Comparison of ENCODE assay signal across 26 cellular contexts in the genomic region with DNA sequence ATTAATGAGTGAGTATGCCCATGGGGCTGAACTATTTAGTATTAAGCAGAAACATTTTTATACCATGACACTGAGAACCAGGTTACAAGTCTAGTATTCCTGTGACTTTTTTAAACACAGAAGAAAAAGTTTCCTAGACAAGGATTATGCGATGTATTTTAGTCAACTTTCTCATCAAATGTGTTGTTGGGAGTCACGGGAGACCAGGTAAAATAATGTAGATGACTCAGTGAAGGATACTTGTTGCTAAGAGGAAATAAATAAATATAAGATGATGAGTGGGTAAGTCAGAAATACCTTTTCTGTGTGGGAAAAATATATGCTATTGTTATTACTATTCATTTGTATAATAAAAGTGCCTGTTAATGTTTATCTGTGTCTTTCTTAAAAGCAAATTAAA. TPM values are rescaled to one million over a fixed set of nuclear protein-coding genes. Genes with fewer than 3 reads are reported as not detected.
DNase-seq lines count a peak whose midpoint lies in the region; ATAC-seq, FAIRE-seq and TF ChIP-seq lines count a peak whose summit lies in the region.
"Had no signal": no experiment of that assay in that cellular context is flagged by ENCODE, and none has a peak within 500 bp of the region (broad histone marks: within the 10 kb centered on the region; RNA-seq: fewer than 3 reads in every experiment).

No MANE protein-coding gene starts in this region.

- H3K27me3 Mint-ChIP-seq in immature natural killer cell (ENCODE audit: low read depth in 3 of 3), result no peaks in the 10 kb centered on the region

- no peak overlapping the region for H3K27ac Mint-ChIP-seq in immature natural killer cell
- H3K27ac Mint-ChIP-seq: CD8-positive, alpha-beta T cell; GM23338 had no signal

- no peaks in the 10 kb centered on the region for H3K36me3 Mint-ChIP-seq in immature natural killer cell

- TF ChIP-seq CTCF in bronchial epithelial cell (IDR thresholded peaks at IDR 0.05; ENCODE audit: insufficient read depth, low read length, severe bottlenecking), result no peak

- H3K4me3 ChIP-seq in bronchial epithelial cell (ENCODE audit: low read depth, low read length), result no peak overlapping the region
- H3K4me3 ChIP-seq: GM23338 had no signal

- H3K9me3 Mint-ChIP-seq in immature natural killer cell, result no peaks in the 10 kb centered on the region
- H3K9me3 Mint-ChIP-seq: CD8-positive, alpha-beta T cell; GM23338 had no signal

- H3K36me3 ChIP-seq in bronchial epithelial cell (ENCODE audit: control insufficient read depth, insufficient read depth, low read length), result no peaks in the 10 kb centered on the region

- no peak for FAIRE-seq in bronchial epithelial cell (lab: Jason Lieb, UNC)
- FAIRE-seq: HTR-8/SVneo had no signal

- peaks cover 29 to 37% of the 10 kb centered on the region in 2 donors for H3K4me1 Mint-ChIP-seq in immature natural killer cell

- ATAC-seq in HG03280 (IDR thresholded peaks at IDR 0.05; ENCODE audit: unreplicated experiment), result no peak
- ATAC-seq in GM18870 (IDR thresholded peaks at IDR 0.05; ENCODE audit: unreplicated experiment), result no peak
- ATAC-seq: CD8-positive, alpha-beta T cell; GM23338 had no signal

- no peaks in the 10 kb centered on the region for H3K27me3 ChIP-seq in bronchial epithelial cell (ENCODE audit: control insufficient read depth, insufficient read depth, low read length)

- DNase-seq in DMS53 (lab: John Stamatoyannopoulos, UW), result peak; percentile 6
- DNase-seq in DMS53 treated with DMSO at 0.1 percent for 48 hours (lab: John Stamatoyannopoulos, UW; ENCODE audit: unreplicated experiment), result no peak
- peak; percentile 37 for DNase-seq in M059J (ENCODE audit: low read depth)
- DNase-seq in bronchial epithelial cell (ENCODE audit: low read depth), result peak; percentile 73
- peak; percentile 79 for DNase-seq in kidney tubule cell (ENCODE audit: low spot score)
- no peak for DNase-seq in immature natural killer cell
- DNase-seq: AML-193; C1 segment of cervical spinal cord; Calu3; CD8-positive, alpha-beta T cell; DMS153; HCEC 1CT; KG1; NCI-H1092 treated with DMSO at 0.1 percent for 48 hours; NCI-H1436 treated with DMSO at 0.1 percent for 48 hours; NCI-H1930; NCI-H510A; NCI-H748 treated with DMSO at 0.1 percent for 48 hours; OCI-M1; RPMI8226; SHP77 treated with DMSO at 0.1 percent for 48 hours; SK-N-SH had no signal

- no peak overlapping the region for H3K4me3 Mint-ChIP-seq in immature natural killer cell
- H3K4me3 Mint-ChIP-seq: CD8-positive, alpha-beta T cell; GM23338 had no signal

RNA-seq across cellular contexts. Expression of a gene that starts 23.4 kb away (rescaled TPM):
- total RNA-seq in M059J (2014; rRNA removed; shearing (Covaris generic)), result 6.1 and 11.4 TPM in 2 replicates
- total RNA-seq in bronchial epithelial cell, result 5.3 and 9.5 TPM in 2 replicates
- polyA plus RNA-seq in immature natural killer cell, result 10 to 100 TPM; 10.0 to 19.2 (median 14.3) TPM

RNA-seq across cellular contexts. Expression of a gene that starts 23.8 kb away (rescaled TPM):
- 94.6 and 97.2 TPM in 2 replicates for total RNA-seq in M059J (2014; rRNA removed; shearing (Covaris generic))
- total RNA-seq in bronchial epithelial cell, result 32.0 and 57.9 TPM in 2 replicates
- 10 to 100 TPM; 26.5 to 57.3 (median 52.3) TPM for polyA plus RNA-seq in immature natural killer cell

Comparison
In these comparisons a context has a peak if more than half of its experiments do, and no peak if none do; other contexts are left out.
1. DNase-seq: peak in DMS53 (single experiment), M059J (single experiment), bronchial epithelial cell (single experiment) and kidney tubule cell (single experiment); none in DMS53 treated with DMSO at 0.1 percent for 48 hours (single experiment) and immature natural killer cell (0 of 3).